In genomic region chr12:59066445-59066844, GRCh38 we compare ENCODE assay signal across 21 cellular contexts.
A peak's percentile ranks its signal among the peaks of the same experiment; 100 is the strongest.
DNase-seq lines count a peak whose midpoint lies in the region; ATAC-seq, FAIRE-seq and TF ChIP-seq lines count a peak whose summit lies in the region.
"Had no signal": no experiment of that assay in that cellular context is flagged by ENCODE, and none has a peak within 500 bp of the region (broad histone marks: within the 10 kb centered on the region; RNA-seq: fewer than 3 reads in every experiment).

No MANE protein-coding gene starts in this region.

- H3K9ac ChIP-seq in SK-N-SH (no peak overlapping the region), astrocyte (ENCODE audit: low read length) (no peak overlapping the region)

- no peak for TF ChIP-seq EP300 in SK-N-SH (IDR thresholded peaks at IDR 0.05; ENCODE audit: borderline replicate concordance in 1 of 2, low read depth in 1 of 2, low read length in 1 of 2)

- peaks cover 2% of the 10 kb centered on the region for H3K9me3 Mint-ChIP-seq in astrocyte (ENCODE audit: unreplicated experiment)
- H3K9me3 Mint-ChIP-seq: activated naive CD4-positive, alpha-beta T cell treated with anti-CD3 and anti-CD28 coated beads for 36 hours; stimulated activated naive CD8-positive, alpha-beta T cell treated with anti-CD3 and anti-CD28 coated beads, Interleukin-15, amount 100 ng/mL, for 72 hours had no signal

- H3K27ac Mint-ChIP-seq in astrocyte (ENCODE audit: unreplicated experiment): peak overlapping the region; percentile 98
- H3K27ac Mint-ChIP-seq: activated naive CD4-positive, alpha-beta T cell treated with anti-CD3 and anti-CD28 coated beads for 36 hours; activated T-cell treated with anti-CD3 and anti-CD28 coated beads, Interleukin-2, amount 50 U/mL, for 72 hours; IgD-negative memory B cell; naive B cell; stimulated activated naive CD8-positive, alpha-beta T cell treated with anti-CD3 and anti-CD28 coated beads, Interleukin-15, amount 100 ng/mL, for 72 hours had no signal

- H2AFZ ChIP-seq in SK-N-SH (ENCODE audit: low read depth): no peak overlapping the region
- no peak overlapping the region for H2AFZ ChIP-seq in astrocyte (ENCODE audit: low read depth, low read length)

- no peak overlapping the region for H3K4me2 ChIP-seq in SK-N-SH
- peak overlapping the region; percentile 62 for H3K4me2 ChIP-seq in astrocyte (ENCODE audit: low read length)

- no peak for FAIRE-seq in astrocyte (lab: Jason Lieb, UNC)
- FAIRE-seq: kidney had no signal

- H3K4me3 Mint-ChIP-seq in astrocyte (ENCODE audit: unreplicated experiment): no peak overlapping the region
- H3K4me3 Mint-ChIP-seq: activated naive CD4-positive, alpha-beta T cell treated with anti-CD3 and anti-CD28 coated beads for 36 hours; activated T-cell treated with anti-CD3 and anti-CD28 coated beads, Interleukin-2, amount 50 U/mL, for 72 hours; IgD-negative memory B cell; naive B cell; stimulated activated naive CD8-positive, alpha-beta T cell treated with anti-CD3 and anti-CD28 coated beads, Interleukin-15, amount 100 ng/mL, for 72 hours had no signal

- DNase-seq in SK-N-SH (no peak), astrocyte (ENCODE audit: low read depth) (peak; percentile 91), left kidney (ENCODE audit: low read depth, low spot score) (peak; percentile 49), G401 (ENCODE audit: low spot score) (no peak)
- no peak for DNase-seq in effector CD8-positive, alpha-beta T cell (lab: John Stamatoyannopoulos, UW)
- DNase-seq: activated naive CD4-positive, alpha-beta T cell treated with anti-CD3 and anti-CD28 coated beads for 36 hours; activated T-cell treated with anti-CD3 and anti-CD28 coated beads, Interleukin-2, amount 50 U/mL, for 72 hours; amygdala; cerebellar nuclear complex; COR-L47; kidney; naive B cell; NCI-H345; stimulated activated CD4-positive, alpha-beta T cell treated with anti-CD3 and anti-CD28 coated beads, Interleukin-4, amount 100 ng/mL, for 4 hours; stimulated activated naive CD8-positive, alpha-beta T cell treated with anti-CD3 and anti-CD28 coated beads, Interleukin-15, amount 100 ng/mL, for 72 hours; tibial artery had no signal

- CTCF ChIA-PET in SK-N-SH (lab: Yijun Ruan, JAX): interaction anchor here (0.9 to 2.0 kb wide), 3 partner anchors 14 to 47 kb away, joined by 3 to 8 read pairs (median 3); no protein-coding TSS in a partner anchor

- no peaks in the 10 kb centered on the region for H3F3A ChIP-seq in SK-N-SH (replicated peaks; ENCODE audit: insufficient read depth)

- peaks cover 42% of the 10 kb centered on the region for H3K4me1 Mint-ChIP-seq in astrocyte (ENCODE audit: low read depth, unreplicated experiment)
- H3K4me1 Mint-ChIP-seq: IgD-negative memory B cell; naive B cell; stimulated activated naive CD8-positive, alpha-beta T cell treated with anti-CD3 and anti-CD28 coated beads, Interleukin-15, amount 100 ng/mL, for 72 hours had no signal

- no peaks in the 10 kb centered on the region for H3K9me2 ChIP-seq in SK-N-SH

- H3K4me3 ChIP-seq in SK-N-SH (ENCODE audit: low read depth in 2 of 2, low read length in 1 of 2): no peak overlapping the region
- H3K4me3 ChIP-seq in astrocyte (ENCODE audit: insufficient read depth, low read depth, low read length): no peak overlapping the region
- H3K4me3 ChIP-seq: gastroesophageal sphincter, tibial artery had no signal

- no peaks in the 10 kb centered on the region for H3K36me3 Mint-ChIP-seq in astrocyte (ENCODE audit: low read depth, unreplicated experiment)
- H3K36me3 Mint-ChIP-seq: IgD-negative memory B cell, naive B cell had no signal

- no peaks in the 10 kb centered on the region for H3K79me2 ChIP-seq in SK-N-SH (ENCODE audit: insufficient read depth)
- H3K79me2 ChIP-seq in astrocyte (ENCODE audit: insufficient read depth, low read length): no peaks in the 10 kb centered on the region

- H3K27me3 ChIP-seq in SK-N-SH (ENCODE audit: insufficient read depth) (no peaks in the 10 kb centered on the region), astrocyte (ENCODE audit: insufficient read depth, low read length) (no peaks in the 10 kb centered on the region)
- H3K27me3 ChIP-seq: gastroesophageal sphincter, tibial artery had no signal

- POLR2A ChIA-PET in SK-N-SH (lab: Yijun Ruan, JAX): no interaction called here

- no peak for TF ChIP-seq RAD21 in SK-N-SH (IDR thresholded peaks at IDR 0.05; ENCODE audit: low read length)

- WGBS in SK-N-SH (ENCODE audit: low lambda C conversion rate): 100% methylated on average over 1 of the region's 1 CpG

- TF ChIP-seq CTCF in SK-N-SH (IDR thresholded peaks at IDR 0.05) (no peak), astrocyte (IDR thresholded peaks at IDR 0.05; ENCODE audit: insufficient read depth, low read depth, low read length) (no peak)

- in situ Hi-C loops in G401 (cut with HindIII; ENCODE audit: low sequenced_read_pairs): no loop called here

- H3K9me3 ChIP-seq in SK-N-SH (no peaks in the 10 kb centered on the region), astrocyte (ENCODE audit: insufficient read depth, low read depth, low read length) (no peaks in the 10 kb centered on the region)
- H3K9me3 ChIP-seq: gastroesophageal sphincter, tibial artery had no signal

- H4K20me1 ChIP-seq in SK-N-SH (ENCODE audit: insufficient read depth): no peaks in the 10 kb centered on the region
- no peaks in the 10 kb centered on the region for H4K20me1 ChIP-seq in astrocyte (ENCODE audit: insufficient read depth, low read length)

- H3K27ac ChIP-seq in SK-N-SH (ENCODE audit: low read depth in 2 of 2, low read length in 1 of 2) (peak overlapping the region; percentile 8 to 68; a peak in 2 of 4 replicates), astrocyte (ENCODE audit: low read depth, low read length) (peak overlapping the region; percentile 74)
- H3K27ac ChIP-seq: gastroesophageal sphincter, tibial artery had no signal

- no peaks in the 10 kb centered on the region for H3K27me3 Mint-ChIP-seq in astrocyte (ENCODE audit: low read depth, unreplicated experiment)
- H3K27me3 Mint-ChIP-seq: IgD-negative memory B cell; naive B cell; stimulated activated naive CD8-positive, alpha-beta T cell treated with anti-CD3 and anti-CD28 coated beads, Interleukin-15, amount 100 ng/mL, for 72 hours had no signal

- no peak for ATAC-seq in SK-N-SH treated with all-trans-retinoic acid at 6 μM for 48 hours
- no peak for ATAC-seq in GM19467 (IDR thresholded peaks at IDR 0.05; ENCODE audit: unreplicated experiment)
- no peak for ATAC-seq in GM19395 (IDR thresholded peaks at IDR 0.05; ENCODE audit: unreplicated experiment)
- ATAC-seq: activated T-cell treated with anti-CD3 and anti-CD28 coated beads, Interleukin-2, amount 50 U/mL, for 72 hours; gastroesophageal sphincter; stimulated activated naive CD8-positive, alpha-beta T cell treated with anti-CD3 and anti-CD28 coated beads, Interleukin-15, amount 100 ng/mL, for 72 hours had no signal

- no peaks in the 10 kb centered on the region for H3K36me3 ChIP-seq in SK-N-SH (replicated peaks in 1 of 2; ENCODE audit: control insufficient read depth in 1 of 2, insufficient read depth in 2 of 2, low read length in 1 of 2)
- H3K36me3 ChIP-seq in astrocyte (ENCODE audit: insufficient read depth, low read length): no peaks in the 10 kb centered on the region
- H3K36me3 ChIP-seq: gastroesophageal sphincter, tibial artery had no signal

- peaks cover 8 to 17% of the 10 kb centered on the region in 2 experiments; a peak in 3 of 4 replicates for H3K4me1 ChIP-seq in SK-N-SH (ENCODE audit: control insufficient read depth in 1 of 2, insufficient read depth in 2 of 2, low read depth in 1 of 2, low read length in 1 of 2)
- peaks cover 32% of the 10 kb centered on the region for H3K4me1 ChIP-seq in astrocyte (ENCODE audit: insufficient read depth, low read length)

TF ChIP-seq in SK-N-SH, 30 proteins besides CTCF, POLR2A, EP300 and RAD21 (continues in another document):
- TF ChIP-seq MAX (IDR thresholded peaks at IDR 0.05; ENCODE audit: low read depth) (no peak), SMC3 (IDR thresholded peaks at IDR 0.05; ENCODE audit: low read depth, low read length) (no peak), USF2 (IDR thresholded peaks at IDR 0.05; ENCODE audit: borderline replicate concordance, low read depth, low read length) (no peak)

TF ChIP-seq in SK-N-SH treated with all-trans-retinoic acid at 6 μM for 48 hours, 23 proteins besides CTCF, POLR2A, EP300 and RAD21 (continues in another document):
- TF ChIP-seq ARNTL (CRISPR knock-in tag; IDR thresholded peaks at IDR 0.05; ENCODE audit: borderline replicate concordance, low read depth) (no peak), CSDC2 (CRISPR knock-in tag; IDR thresholded peaks at IDR 0.05) (no peak), RARB (CRISPR knock-in tag; IDR thresholded peaks at IDR 0.05) (no peak), ZNF8 (CRISPR knock-in tag; IDR thresholded peaks at IDR 0.05) (no peak), ZNF70 (CRISPR knock-in tag; IDR thresholded peaks at IDR 0.05) (no peak), PPARA (CRISPR knock-in tag; IDR thresholded peaks at IDR 0.05; ENCODE audit: borderline replicate concordance) (no peak), GLIS3 (CRISPR knock-in tag; IDR thresholded peaks at IDR 0.05) (no peak), CSRNP3 (CRISPR knock-in tag; IDR thresholded peaks at IDR 0.05) (no peak), CREB5 (CRISPR knock-in tag; IDR thresholded peaks at IDR 0.05; ENCODE audit: low read depth) (no peak), SNAI2 (CRISPR knock-in tag; IDR thresholded peaks at IDR 0.05) (no peak), TCF4 (CRISPR knock-in tag; IDR thresholded peaks at IDR 0.05; ENCODE audit: borderline replicate concordance) (no peak)

Comparison
In these comparisons a context has a peak if more than half of its experiments do, and no peak if none do; other contexts are left out.
1. DNase-seq: peak in astrocyte (single experiment) and left kidney (single experiment); none in SK-N-SH (single experiment), G401 (single experiment) and effector CD8-positive, alpha-beta T cell (single experiment).